In the genomic region with DNA sequence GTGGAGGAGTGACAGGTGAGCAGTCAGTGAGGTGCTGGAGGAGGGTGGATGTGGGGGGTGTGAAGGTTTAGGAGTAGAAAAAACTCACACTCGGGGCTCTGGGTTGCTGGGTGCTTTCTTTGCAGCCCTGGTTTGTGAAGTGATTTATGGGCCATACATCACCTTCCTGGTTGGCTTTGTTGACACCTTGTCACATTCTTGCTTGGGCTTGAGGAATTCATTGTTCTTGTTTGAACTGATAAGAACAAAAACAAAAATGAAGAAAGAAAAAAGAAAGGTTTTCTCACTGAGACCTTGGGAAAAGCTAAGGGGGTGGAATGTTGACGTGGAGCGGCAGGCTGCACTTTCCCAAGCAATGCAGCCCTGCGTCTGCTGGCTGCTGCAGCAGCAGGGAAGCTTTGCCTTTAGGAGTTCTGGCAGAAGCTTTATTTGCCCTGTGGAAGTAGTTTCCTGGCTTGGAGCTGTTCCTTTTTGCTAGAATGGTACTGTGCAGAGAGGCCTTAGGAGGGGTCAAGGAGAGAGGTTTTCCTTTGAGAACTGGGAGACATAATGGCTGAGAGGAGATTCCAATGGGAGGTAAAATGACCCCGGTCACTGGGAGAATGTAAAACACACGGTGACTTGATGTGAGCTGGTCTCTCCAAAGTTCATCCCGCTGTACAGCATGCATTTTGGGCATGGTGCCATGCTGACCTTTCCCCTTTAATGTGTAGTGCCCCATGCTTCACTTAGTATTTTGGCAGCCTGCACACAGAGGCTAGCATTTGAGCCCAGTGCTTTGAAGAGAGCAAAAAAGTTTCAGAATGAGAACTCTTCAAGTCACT, we compare ENCODE assay signal across 15 cellular contexts. TPM values are rescaled to one million over a fixed set of nuclear protein-coding genes. Genes with fewer than 3 reads are reported as not detected.
A peak's percentile ranks its signal among the peaks of the same experiment; 100 is the strongest.
DNase-seq lines count a peak whose midpoint lies in the region; ATAC-seq, FAIRE-seq and TF ChIP-seq lines count a peak whose summit lies in the region.
"Had no signal": no experiment of that assay in that cellular context is flagged by ENCODE, and none has a peak within 500 bp of the region (broad histone marks: within the 10 kb centered on the region; RNA-seq: fewer than 3 reads in every experiment).

No MANE protein-coding gene starts in this region.

- H3K27me3 ChIP-seq in NT2/D1 (ENCODE audit: insufficient read depth, insufficient read length): no peaks in the 10 kb centered on the region
- no peaks in the 10 kb centered on the region for H3K27me3 ChIP-seq in endodermal cell (ENCODE audit: control insufficient read depth, insufficient read depth, low read length, poor library complexity, severe bottlenecking)

- peaks cover 45% of the 10 kb centered on the region for H3K4me1 Mint-ChIP-seq in endodermal cell
- H3K4me1 Mint-ChIP-seq in activated CD8-positive, alpha-beta T cell treated with anti-CD3 and anti-CD28 coated beads, Interleukin-2, amount 10 ng/mL, durations not matched to agents 7 days and 5 days (ENCODE audit: low read depth): no peaks in the 10 kb centered on the region

- peak overlapping the region; percentile 93 for H3K27ac Mint-ChIP-seq in endodermal cell
- H3K27ac Mint-ChIP-seq in activated CD8-positive, alpha-beta T cell treated with anti-CD3 and anti-CD28 coated beads, Interleukin-2, amount 10 ng/mL, durations not matched to agents 7 days and 5 days: no peak overlapping the region
- H3K27ac Mint-ChIP-seq: dendritic cell treated with granulocyte-macrophage colony-stimulating factor and Interleukin-4, amounts not matched to agents 40 ng/mL and 50 ng/mL, for 4 days; naive thymus-derived CD4-positive, alpha-beta T cell; stimulated activated naive CD8-positive, alpha-beta T cell treated with anti-CD3 and anti-CD28 coated beads, Interleukin-15, amount 100 ng/mL, for 72 hours had no signal

- no peak overlapping the region for H3K4me3 ChIP-seq in NT2/D1 (ENCODE audit: insufficient read length, low read depth)
- H3K4me3 ChIP-seq in endodermal cell (ENCODE audit: low read length): peak overlapping the region; percentile 14
- H3K4me3 ChIP-seq in mucosa of descending colon: no peak overlapping the region

- peak overlapping the region; percentile 97 for H3K27ac ChIP-seq in endodermal cell (ENCODE audit: low read depth, low read length)

- ATAC-seq in mucosa of descending colon (peak; percentile 62), GM19397 (IDR thresholded peaks at IDR 0.05; ENCODE audit: unreplicated experiment) (no peak)
- no peak for ATAC-seq in activated CD8-positive, alpha-beta T cell treated with anti-CD3 and anti-CD28 coated beads, Interleukin-2, amount 10 ng/mL, durations not matched to agents 7 days and 5 days
- ATAC-seq: naive thymus-derived CD4-positive, alpha-beta T cell; stimulated activated naive CD8-positive, alpha-beta T cell treated with anti-CD3 and anti-CD28 coated beads, Interleukin-15, amount 100 ng/mL, for 72 hours had no signal

- H3K4me3 Mint-ChIP-seq in endodermal cell: peak overlapping the region; percentile 7
- no peak overlapping the region for H3K4me3 Mint-ChIP-seq in activated CD8-positive, alpha-beta T cell treated with anti-CD3 and anti-CD28 coated beads, Interleukin-2, amount 10 ng/mL, durations not matched to agents 7 days and 5 days
- H3K4me3 Mint-ChIP-seq: dendritic cell treated with granulocyte-macrophage colony-stimulating factor and Interleukin-4, amounts not matched to agents 40 ng/mL and 50 ng/mL, for 4 days; naive thymus-derived CD4-positive, alpha-beta T cell; stimulated activated naive CD8-positive, alpha-beta T cell treated with anti-CD3 and anti-CD28 coated beads, Interleukin-15, amount 100 ng/mL, for 72 hours had no signal

- FAIRE-seq in GM19239 (lab: Jason Lieb, UNC): no peak
- FAIRE-seq: H54 had no signal

- H3K9ac ChIP-seq in NT2/D1 (ENCODE audit: insufficient read length, low read depth) (peak overlapping the region; percentile 11), endodermal cell (ENCODE audit: extremely low read depth, low read length, poor library complexity, severe bottlenecking) (peak overlapping the region; percentile 26)

- peaks cover 20% of the 10 kb centered on the region for H3K36me3 ChIP-seq in NT2/D1 (ENCODE audit: insufficient read depth, insufficient read length, low read length)
- H3K36me3 ChIP-seq in endodermal cell (ENCODE audit: control insufficient read depth, insufficient read depth, low read length): peaks cover 60% of the 10 kb centered on the region
- no peaks in the 10 kb centered on the region for H3K36me3 ChIP-seq in mucosa of descending colon (ENCODE audit: low read depth)

- no peaks in the 10 kb centered on the region for H3K9me3 Mint-ChIP-seq in endodermal cell
- H3K9me3 Mint-ChIP-seq in activated CD8-positive, alpha-beta T cell treated with anti-CD3 and anti-CD28 coated beads, Interleukin-2, amount 10 ng/mL, durations not matched to agents 7 days and 5 days (ENCODE audit: insufficient read depth): no peaks in the 10 kb centered on the region
- H3K9me3 Mint-ChIP-seq: dendritic cell treated with granulocyte-macrophage colony-stimulating factor and Interleukin-4, amounts not matched to agents 40 ng/mL and 50 ng/mL, for 4 days; naive thymus-derived CD4-positive, alpha-beta T cell; stimulated activated naive CD8-positive, alpha-beta T cell treated with anti-CD3 and anti-CD28 coated beads, Interleukin-15, amount 100 ng/mL, for 72 hours had no signal

- 40 to 45% methylated on average over 5 to 7 of the region's 7 CpGs for WGBS in endodermal cell (ENCODE audit: insufficient coverage in 1 of 2, insufficient read length in 1 of 2), 2 experiments

- H3K4me1 ChIP-seq in NT2/D1 (ENCODE audit: insufficient read depth, insufficient read length) (peaks cover 4% of the 10 kb centered on the region), endodermal cell (ENCODE audit: control insufficient read depth, insufficient read depth, low read length) (peaks cover 19% of the 10 kb centered on the region), mucosa of descending colon (ENCODE audit: low read depth) (peaks cover 16% of the 10 kb centered on the region)

- CTCF ChIA-PET in activated CD8-positive, alpha-beta T cell treated with anti-CD3 and anti-CD28 coated beads, Interleukin-2, amount 10 ng/mL, durations not matched to agents 7 days and 5 days (lab: Charles Lee): no interaction called here

- no peaks in the 10 kb centered on the region for H3K27me3 Mint-ChIP-seq in endodermal cell (ENCODE audit: insufficient read depth)
- peaks cover 21% of the 10 kb centered on the region for H3K27me3 Mint-ChIP-seq in activated CD8-positive, alpha-beta T cell treated with anti-CD3 and anti-CD28 coated beads, Interleukin-2, amount 10 ng/mL, durations not matched to agents 7 days and 5 days (ENCODE audit: low read depth)

- H3K9me3 ChIP-seq in NT2/D1 (ENCODE audit: insufficient read depth, low read length) (no peaks in the 10 kb centered on the region), endodermal cell (ENCODE audit: control insufficient read depth, low read length) (no peaks in the 10 kb centered on the region), mucosa of descending colon (no peaks in the 10 kb centered on the region)

- TF ChIP-seq CTCF in endodermal cell (conservative IDR thresholded peaks at IDR 0.05): no peak
- no peak for TF ChIP-seq CTCF in mucosa of descending colon (IDR thresholded peaks at IDR 0.05)

- POLR2A ChIA-PET in activated CD8-positive, alpha-beta T cell treated with anti-CD3 and anti-CD28 coated beads, Interleukin-2, amount 10 ng/mL, durations not matched to agents 7 days and 5 days (lab: Charles Lee): no interaction called here

- DNase-seq in DMS114 treated with DMSO at 0.1 percent for 48 hours (lab: John Stamatoyannopoulos, UW; ENCODE audit: unreplicated experiment): peak; percentile 93
- no peak for DNase-seq in NT2/D1 (ENCODE audit: low read depth, low spot score)
- peak; percentile 86 for DNase-seq in endodermal cell
- no peak for DNase-seq in mucosa of descending colon
- no peak for DNase-seq in GM19239 (ENCODE audit: insufficient read length, low spot score)
- no peak for DNase-seq in activated CD8-positive, alpha-beta T cell treated with anti-CD3 and anti-CD28 coated beads, Interleukin-2, amount 10 ng/mL, durations not matched to agents 7 days and 5 days
- no peak for DNase-seq in activated CD4-positive, alpha-beta T cell treated with anti-CD3 and anti-CD28 coated beads, Interleukin-2, amount 50 U/mL, for 1 hour
- DNase-seq: activated CD4-positive, alpha-beta T cell treated with anti-CD3 and anti-CD28 coated beads for 48 hours; GF-D8; naive thymus-derived CD4-positive, alpha-beta T cell; stimulated activated CD4-positive, alpha-beta T cell treated with anti-CD3 and anti-CD28 coated beads, Interleukin-2, amount 100 ng/mL, for 24 hours; stimulated activated naive CD8-positive, alpha-beta T cell treated with anti-CD3 and anti-CD28 coated beads, Interleukin-15, amount 100 ng/mL, for 72 hours had no signal

- intact Hi-C loops in mucosa of descending colon (cut with DNase I, micrococcal nuclease): no loop called here

- H3K36me3 Mint-ChIP-seq in endodermal cell (ENCODE audit: low read depth): peaks cover 7% of the 10 kb centered on the region
- H3K36me3 Mint-ChIP-seq in activated CD8-positive, alpha-beta T cell treated with anti-CD3 and anti-CD28 coated beads, Interleukin-2, amount 10 ng/mL, durations not matched to agents 7 days and 5 days (ENCODE audit: low read depth): no peaks in the 10 kb centered on the region
- H3K36me3 Mint-ChIP-seq: naive thymus-derived CD4-positive, alpha-beta T cell had no signal

RNA-seq across cellular contexts. Expression of gene HMGA2, which starts 52.8 kb away (rescaled TPM):
- total RNA-seq in endodermal cell (100 to 1,000 TPM; 101 to 119 TPM), mucosa of descending colon (10 to 100 TPM in 1 of 3 donors, 1 to 10 TPM in 2; 4.9 to 15.8 (median 7.3) TPM)
- polyA plus RNA-seq in endodermal cell (2013, experiment 1 of 2): 267 TPM
- polyA plus RNA-seq in endodermal cell (2013, experiment 2 of 2): 307 TPM
- total RNA-seq in activated CD8-positive, alpha-beta T cell treated with anti-CD3 and anti-CD28 coated beads, Interleukin-2, amount 10 ng/mL, durations not matched to agents 7 days and 5 days: not detected
- polyA plus RNA-seq: naive thymus-derived CD4-positive, alpha-beta T cell had no signal

Comparison
In these comparisons a context has a peak if more than half of its experiments do, and no peak if none do; other contexts are left out.
1. DNase-seq: peak in DMS114 treated with DMSO at 0.1 percent for 48 hours (single experiment) and endodermal cell (single experiment); none in NT2/D1 (single experiment), mucosa of descending colon (0 of 3), GM19239 (single experiment), activated CD8-positive, alpha-beta T cell treated with anti-CD3 and anti-CD28 coated beads, Interleukin-2, amount 10 ng/mL, durations not matched to agents 7 days and 5 days (single experiment) and activated CD4-positive, alpha-beta T cell treated with anti-CD3 and anti-CD28 coated beads, Interleukin-2, amount 50 U/mL, for 1 hour (single experiment).
2. RNA of gene HMGA2, which starts 52.8 kb away (total RNA-seq): 101 to 119 TPM in endodermal cell; 4.9 to 15.8 TPM in mucosa of descending colon and not detected in activated CD8-positive, alpha-beta T cell treated with anti-CD3 and anti-CD28 coated beads, Interleukin-2, amount 10 ng/mL, durations not matched to agents 7 days and 5 days; every median in the first group is over 4 times any median in the second.